8 cellular contexts compared by ENCODE assay signal in genomic region chr6:30614843-30615218, GRCh38. TPM values are rescaled to one million over a fixed set of nuclear protein-coding genes. Genes with fewer than 3 reads are reported as not detected.
A peak's percentile ranks its signal among the peaks of the same experiment; 100 is the strongest.
DNase-seq lines count a peak whose midpoint lies in the region; ATAC-seq and TF ChIP-seq lines count a peak whose summit lies in the region.

No MANE protein-coding gene starts in this region.

- peak overlapping the region; percentile 98 for H3K27ac Mint-ChIP-seq in T-helper 1 cell treated with Interleukin-12 subunit alpha and Interleukin-12 subunit beta and Interleukin-4 antibody, amounts not matched to agents 30 μg/mL and 1 μg/mL, for 36 hours

- H3K36me3 ChIP-seq in left ventricle myocardium inferior (peaks cover 22% of the 10 kb centered on the region), upper lobe of right lung (peaks cover 18% of the 10 kb centered on the region)

- H3K9me3 ChIP-seq in left ventricle myocardium inferior (replicated peaks): no peaks in the 10 kb centered on the region
- no peaks in the 10 kb centered on the region for H3K9me3 ChIP-seq in upper lobe of right lung

- peaks cover 53% of the 10 kb centered on the region for H3K4me1 Mint-ChIP-seq in T-helper 1 cell treated with Interleukin-12 subunit alpha and Interleukin-12 subunit beta and Interleukin-4 antibody, amounts not matched to agents 30 μg/mL and 1 μg/mL, for 36 hours (ENCODE audit: low read depth)

- intact Hi-C loops in left ventricle myocardium inferior (cut with micrococcal nuclease) (no loop called here), posterior vena cava (cut with DNase I) (no loop called here), upper lobe of right lung (cut with DNase I) (no loop called here)

- TF ChIP-seq CTCF in left ventricle myocardium inferior (IDR thresholded peaks at IDR 0.05; ENCODE audit: borderline replicate concordance) (no peak), upper lobe of right lung (IDR thresholded peaks at IDR 0.05) (no peak)

- H3K27me3 Mint-ChIP-seq in T-helper 1 cell treated with Interleukin-12 subunit alpha and Interleukin-12 subunit beta and Interleukin-4 antibody, amounts not matched to agents 30 μg/mL and 1 μg/mL, for 36 hours (ENCODE audit: low read depth): peaks cover 6% of the 10 kb centered on the region

- H3K27me3 ChIP-seq in left ventricle myocardium inferior (ENCODE audit: low read depth) (no peaks in the 10 kb centered on the region), upper lobe of right lung (no peaks in the 10 kb centered on the region)

- peak; percentile 94 for DNase-seq in GF-D8 (lab: John Stamatoyannopoulos, UW)
- DNase-seq in NCI-H1694 treated with DMSO at 0.1 percent for 48 hours (lab: John Stamatoyannopoulos, UW): peak; percentile 96
- DNase-seq in left ventricle myocardium inferior: peak; percentile 71
- peak; percentile 88 for DNase-seq in posterior vena cava (ENCODE audit: low spot score)
- DNase-seq in upper lobe of right lung: peak; percentile 79

- peaks cover 44% of the 10 kb centered on the region for H3K36me3 Mint-ChIP-seq in T-helper 1 cell treated with Interleukin-12 subunit alpha and Interleukin-12 subunit beta and Interleukin-4 antibody, amounts not matched to agents 30 μg/mL and 1 μg/mL, for 36 hours (ENCODE audit: low read depth)

- H3K27ac ChIP-seq in angular gyrus (ENCODE audit: low read depth, low read length) (peak overlapping the region; percentile 99), left ventricle myocardium inferior (replicated peaks) (peak overlapping the region; percentile 94), upper lobe of right lung (peak overlapping the region; percentile 99)

- H3K4me3 Mint-ChIP-seq in T-helper 1 cell treated with Interleukin-12 subunit alpha and Interleukin-12 subunit beta and Interleukin-4 antibody, amounts not matched to agents 30 μg/mL and 1 μg/mL, for 36 hours: peak overlapping the region; percentile 95

- H3K4me1 ChIP-seq in left ventricle myocardium inferior: peaks cover 85% of the 10 kb centered on the region
- H3K4me1 ChIP-seq in upper lobe of right lung: peaks cover 40% of the 10 kb centered on the region

- ATAC-seq in HG02678 (IDR thresholded peaks at IDR 0.05; ENCODE audit: unreplicated experiment) (peak; percentile 39), upper lobe of right lung (peak; percentile 75)

- H3K9me3 Mint-ChIP-seq in T-helper 1 cell treated with Interleukin-12 subunit alpha and Interleukin-12 subunit beta and Interleukin-4 antibody, amounts not matched to agents 30 μg/mL and 1 μg/mL, for 36 hours: no peaks in the 10 kb centered on the region

- H3K4me3 ChIP-seq in left ventricle myocardium inferior (peak overlapping the region; percentile 94), upper lobe of right lung (peak overlapping the region; percentile 70)

RNA-seq across cellular contexts. Expression of gene PPP1R10, which starts 2.2 kb away (rescaled TPM):
- total RNA-seq in left ventricle myocardium inferior (31.5 TPM), posterior vena cava (10 to 100 TPM; 35.2 to 50.7 TPM), upper lobe of right lung (68.3 TPM)

RNA-seq across cellular contexts. Expression of gene MRPS18B, which starts 2.8 kb away (rescaled TPM):
- total RNA-seq in left ventricle myocardium inferior: 119 TPM
- total RNA-seq in posterior vena cava: 10 to 100 TPM; 27.8 to 29.6 TPM
- 48.9 TPM for total RNA-seq in upper lobe of right lung

RNA-seq across cellular contexts. Expression of gene ATAT1, which starts 11.8 kb away (rescaled TPM):
- 2.7 TPM for total RNA-seq in left ventricle myocardium inferior
- total RNA-seq in posterior vena cava: 1 to 10 TPM; 5.2 to 7.2 TPM
- 7.8 TPM for total RNA-seq in upper lobe of right lung

RNA-seq across cellular contexts. Expression of gene C6orf136, which starts 32.1 kb away (rescaled TPM):
- total RNA-seq in left ventricle myocardium inferior (57.3 TPM), posterior vena cava (10 to 100 TPM in 1 of 2 donors, 1 to 10 TPM in 1; 8.5 to 13.4 TPM), upper lobe of right lung (22.8 TPM)

RNA-seq across cellular contexts. Expression of gene ABCF1, which starts 43.6 kb away (rescaled TPM):
- 38.8 TPM for total RNA-seq in left ventricle myocardium inferior
- total RNA-seq in posterior vena cava: 10 to 100 TPM; 39.4 to 42.3 TPM
- total RNA-seq in upper lobe of right lung: 42.5 TPM

Comparison
In these comparisons a context has a peak if more than half of its experiments do, and no peak if none do; other contexts are left out.
1. Peak in every context shown above with its lines: DNase-seq, ATAC-seq, H3K4me3 ChIP-seq and H3K27ac ChIP-seq.